ENCODE assay signal across 16 cellular contexts in genomic region chr16:31106509-31107464, GRCh38. TPM values are rescaled to one million over a fixed set of nuclear protein-coding genes. Genes with fewer than 3 reads are reported as not detected.
DNase-seq lines count a peak whose midpoint lies in the region; ATAC-seq and TF ChIP-seq lines count a peak whose summit lies in the region.
"Had no signal": no experiment of that assay in that cellular context is flagged by ENCODE, and none has a peak within 500 bp of the region (broad histone marks: within the 10 kb centered on the region; RNA-seq: fewer than 3 reads in every experiment).

No MANE protein-coding gene starts in this region.

- DNase-seq in activated T-cell treated with anti-CD3 and anti-CD28 coated beads, Interleukin-2, amount 50 U/mL, for 4 hours: no peak
- DNase-seq in activated T-cell treated with anti-CD3 and anti-CD28 coated beads for 4 hours: no peak
- no peak for DNase-seq in RWPE2 (ENCODE audit: low spot score)
- no peak for DNase-seq in endothelial cell (ENCODE audit: low spot score)
- DNase-seq in smooth muscle cell (lab: John Stamatoyannopoulos, UW; ENCODE audit: unreplicated experiment): no peak
- DNase-seq in T-helper 9 cell: no peak
- no peak for DNase-seq in NCI-H146 (lab: John Stamatoyannopoulos, UW)
- no peak for DNase-seq in Right ventricle myocardium superior
- DNase-seq: ACHN, DMS79 treated with DMSO at 0.1 percent for 48 hours, mesenchymal stem cell, NCI-H1694, upper lobe of right lung had no signal

- H3K27me3 ChIP-seq in RWPE2 (ENCODE audit: insufficient read depth, poor library complexity, severe bottlenecking) (no peaks in the 10 kb centered on the region), smooth muscle cell (ENCODE audit: low read depth) (no peaks in the 10 kb centered on the region)
- H3K27me3 ChIP-seq: adrenal gland, upper lobe of right lung had no signal

- H3K4me3 ChIP-seq in RWPE2 (ENCODE audit: severe bottlenecking): no peak overlapping the region
- H3K4me3 ChIP-seq in smooth muscle cell: no peak overlapping the region
- H3K4me3 ChIP-seq: adrenal gland had no signal

- no peaks in the 10 kb centered on the region for H3K27me3 Mint-ChIP-seq in activated T-cell treated with anti-CD3 and anti-CD28 coated beads, Interleukin-2, amount 50 U/mL, for 4 hours (ENCODE audit: low read depth)
- peaks cover 20% of the 10 kb centered on the region for H3K27me3 Mint-ChIP-seq in endothelial cell (ENCODE audit: unreplicated experiment)

- no peaks in the 10 kb centered on the region for H3K9me3 Mint-ChIP-seq in activated T-cell treated with anti-CD3 and anti-CD28 coated beads, Interleukin-2, amount 50 U/mL, for 4 hours
- no peaks in the 10 kb centered on the region for H3K9me3 Mint-ChIP-seq in endothelial cell (ENCODE audit: unreplicated experiment)

- H3K9me3 ChIP-seq in RWPE2 (ENCODE audit: severe bottlenecking) (no peaks in the 10 kb centered on the region), smooth muscle cell (replicated peaks; ENCODE audit: low read depth) (no peaks in the 10 kb centered on the region)
- H3K9me3 ChIP-seq: adrenal gland, upper lobe of right lung had no signal

- H3K4me1 ChIP-seq in RWPE2 (ENCODE audit: insufficient read depth, poor library complexity, severe bottlenecking) (no peaks in the 10 kb centered on the region), smooth muscle cell (ENCODE audit: low read depth) (peaks cover 4% of the 10 kb centered on the region)

- H3K79me2 ChIP-seq in smooth muscle cell (ENCODE audit: low read depth): peaks cover 15% of the 10 kb centered on the region

- peaks cover 27% of the 10 kb centered on the region for H3K36me3 ChIP-seq in RWPE2 (ENCODE audit: low read depth)
- no peaks in the 10 kb centered on the region for H3K36me3 ChIP-seq in smooth muscle cell (ENCODE audit: low read depth)

- intact Hi-C loops in Right ventricle myocardium superior (cut with DNase I): no loop called here

- WGBS in smooth muscle cell (ENCODE audit: low lambda C conversion rate): 92% methylated on average over 28 of the region's 28 CpGs

- H3K36me3 Mint-ChIP-seq in activated T-cell treated with anti-CD3 and anti-CD28 coated beads, Interleukin-2, amount 50 U/mL, for 4 hours (ENCODE audit: insufficient read depth): peaks cover 8% of the 10 kb centered on the region
- peaks cover 22% of the 10 kb centered on the region for H3K36me3 Mint-ChIP-seq in endothelial cell (ENCODE audit: low read depth, unreplicated experiment)

- H3K9ac ChIP-seq in smooth muscle cell (ENCODE audit: low read depth): no peak overlapping the region

- peak overlapping the region; percentile 75 for H2AFZ ChIP-seq in smooth muscle cell (ENCODE audit: low read depth)

- no peak overlapping the region for H3K27ac Mint-ChIP-seq in endothelial cell (ENCODE audit: unreplicated experiment)

- no peaks in the 10 kb centered on the region for H4K20me1 ChIP-seq in smooth muscle cell (ENCODE audit: low read depth)

- no peak for TF ChIP-seq CTCF in RWPE2 (IDR thresholded peaks at IDR 0.05; ENCODE audit: poor library complexity, severe bottlenecking)
- no peak for TF ChIP-seq CTCF in endothelial cell (IDR thresholded peaks at IDR 0.05; ENCODE audit: unreplicated experiment)
- no peak for TF ChIP-seq CTCF in smooth muscle cell (IDR thresholded peaks at IDR 0.05; ENCODE audit: borderline replicate concordance, insufficient read depth, poor library complexity, severe bottlenecking)

- peak overlapping the region; percentile 97 for H3K4me2 ChIP-seq in smooth muscle cell

- H3K4me1 Mint-ChIP-seq in activated T-cell treated with anti-CD3 and anti-CD28 coated beads, Interleukin-2, amount 50 U/mL, for 4 hours (ENCODE audit: low read depth): peaks cover 16% of the 10 kb centered on the region
- peaks cover 9% of the 10 kb centered on the region for H3K4me1 Mint-ChIP-seq in endothelial cell (ENCODE audit: unreplicated experiment)

- H3F3A ChIP-seq in smooth muscle cell (ENCODE audit: low read depth): no peaks in the 10 kb centered on the region

- H3K27ac ChIP-seq in RWPE2 (ENCODE audit: poor library complexity, severe bottlenecking) (peak overlapping the region; percentile 42), smooth muscle cell (ENCODE audit: low read depth) (no peak overlapping the region)

- peak overlapping the region; percentile 82 for H3K4me3 Mint-ChIP-seq in activated T-cell treated with anti-CD3 and anti-CD28 coated beads, Interleukin-2, amount 50 U/mL, for 4 hours
- H3K4me3 Mint-ChIP-seq in endothelial cell (ENCODE audit: unreplicated experiment): peak overlapping the region; percentile 97

- no peak for ATAC-seq in activated T-cell treated with anti-CD3 and anti-CD28 coated beads, Interleukin-2, amount 50 U/mL, for 4 hours
- ATAC-seq in RWPE2 (ENCODE audit: low read depth) (no peak), Right ventricle myocardium superior (ENCODE audit: poor library complexity) (no peak)

RNA-seq across cellular contexts. Expression of gene BCKDK, which starts 1.4 kb away (rescaled TPM):
- total RNA-seq in activated T-cell treated with anti-CD3 and anti-CD28 coated beads, Interleukin-2, amount 50 U/mL, for 4 hours: 10 to 100 TPM; 41.9 to 46.5 (median 43.2) TPM
- 56.8 TPM for total RNA-seq in endothelial cell (ENCODE audit: unreplicated experiment)
- total RNA-seq in smooth muscle cell: 32.1 and 40.5 TPM in 2 replicates
- 82.6 and 87.9 TPM in 2 replicates for polyA plus RNA-seq in smooth muscle cell
- 84.3 TPM for total RNA-seq in Right ventricle myocardium superior

RNA-seq across cellular contexts. Expression of gene KAT8, which starts 10.7 kb away (rescaled TPM):
- 10 to 100 TPM; 59.8 to 63.9 (median 61.9) TPM for total RNA-seq in activated T-cell treated with anti-CD3 and anti-CD28 coated beads, Interleukin-2, amount 50 U/mL, for 4 hours
- total RNA-seq in endothelial cell (ENCODE audit: unreplicated experiment) (49.7 TPM), smooth muscle cell (26.3 and 32.9 TPM in 2 replicates), Right ventricle myocardium superior (60.3 TPM)
- 27.4 and 29.1 TPM in 2 replicates for polyA plus RNA-seq in smooth muscle cell

RNA-seq across cellular contexts. Expression of gene VKORC1, which starts 12.2 kb away (rescaled TPM):
- total RNA-seq in activated T-cell treated with anti-CD3 and anti-CD28 coated beads, Interleukin-2, amount 50 U/mL, for 4 hours: 10 to 100 TPM; 62.8 to 63.8 (median 63.5) TPM
- total RNA-seq in endothelial cell (ENCODE audit: unreplicated experiment) (59.6 TPM), smooth muscle cell (232 and 253 TPM in 2 replicates), Right ventricle myocardium superior (40.0 TPM)
- 340 and 394 TPM in 2 replicates for polyA plus RNA-seq in smooth muscle cell

RNA-seq across cellular contexts. Expression of gene PRSS53, which starts 18.0 kb away (rescaled TPM):
- total RNA-seq in activated T-cell treated with anti-CD3 and anti-CD28 coated beads, Interleukin-2, amount 50 U/mL, for 4 hours: 1 to 10 TPM; 4.6 to 5.6 (median 4.9) TPM
- total RNA-seq in endothelial cell (ENCODE audit: unreplicated experiment) (1.8 TPM), smooth muscle cell (5.1 and 6.3 TPM in 2 replicates), Right ventricle myocardium superior (0.81 TPM)
- 0.66 and 1.1 TPM in 2 replicates for polyA plus RNA-seq in smooth muscle cell

RNA-seq across cellular contexts. Expression of gene PRSS8, which starts 28.7 kb away (rescaled TPM):
- total RNA-seq in activated T-cell treated with anti-CD3 and anti-CD28 coated beads, Interleukin-2, amount 50 U/mL, for 4 hours: under 1 TPM; 0.11 to 0.58 (median 0.38) TPM
- total RNA-seq in endothelial cell (ENCODE audit: unreplicated experiment): 3.8 TPM
- 15.1 and 17.3 TPM in 2 replicates for total RNA-seq in smooth muscle cell
- 13.9 and 68.0 TPM in 2 replicates for polyA plus RNA-seq in smooth muscle cell
- total RNA-seq in Right ventricle myocardium superior: not detected
- total RNA-seq: fibroblast of lung, NCI-H460 had no signal
- polyA plus RNA-seq: fibroblast of lung had no signal
